Comparison of ENCODE assay signal across 1 cellular context in the genomic region with DNA sequence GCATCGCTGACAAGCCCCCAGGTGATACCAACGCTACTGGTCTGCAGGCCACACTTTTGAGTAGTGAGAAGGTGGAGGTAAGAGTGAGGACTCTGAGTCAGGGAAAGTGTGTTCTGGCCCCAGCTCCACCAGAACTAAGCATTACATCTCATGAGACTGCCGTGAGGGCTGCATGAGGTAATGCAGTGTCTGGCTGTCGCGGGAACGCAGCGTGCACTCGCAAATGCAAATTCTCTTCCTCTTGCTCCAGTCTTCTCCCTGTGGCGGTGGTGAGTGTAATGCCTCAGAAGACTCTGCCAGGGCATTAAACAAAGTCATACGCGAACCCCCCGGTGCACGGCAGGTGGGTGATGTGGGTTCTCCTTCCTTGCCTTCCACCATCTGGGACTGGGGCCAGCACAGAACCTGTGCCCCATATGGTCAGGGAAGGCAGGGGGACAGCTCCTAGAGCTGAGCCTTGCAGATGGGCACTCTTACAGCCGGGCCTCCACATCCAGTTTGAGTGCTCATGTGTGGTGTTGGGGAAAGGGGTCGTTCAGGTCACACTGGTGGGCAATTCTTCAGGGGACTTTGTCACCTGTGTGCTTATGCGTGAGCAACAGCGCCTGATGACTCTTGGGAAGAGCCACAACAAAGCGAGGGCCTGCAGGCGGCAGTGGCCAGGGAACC.
TF ChIP-seq lines count a peak whose summit lies in the region.

No MANE protein-coding gene starts in this region.

TF ChIP-seq in GM12878, 131 proteins besides CTCF, POLR2A, EP300 and RAD21 (continued from another document and continues in another):
- TF ChIP-seq, protein P1, sequence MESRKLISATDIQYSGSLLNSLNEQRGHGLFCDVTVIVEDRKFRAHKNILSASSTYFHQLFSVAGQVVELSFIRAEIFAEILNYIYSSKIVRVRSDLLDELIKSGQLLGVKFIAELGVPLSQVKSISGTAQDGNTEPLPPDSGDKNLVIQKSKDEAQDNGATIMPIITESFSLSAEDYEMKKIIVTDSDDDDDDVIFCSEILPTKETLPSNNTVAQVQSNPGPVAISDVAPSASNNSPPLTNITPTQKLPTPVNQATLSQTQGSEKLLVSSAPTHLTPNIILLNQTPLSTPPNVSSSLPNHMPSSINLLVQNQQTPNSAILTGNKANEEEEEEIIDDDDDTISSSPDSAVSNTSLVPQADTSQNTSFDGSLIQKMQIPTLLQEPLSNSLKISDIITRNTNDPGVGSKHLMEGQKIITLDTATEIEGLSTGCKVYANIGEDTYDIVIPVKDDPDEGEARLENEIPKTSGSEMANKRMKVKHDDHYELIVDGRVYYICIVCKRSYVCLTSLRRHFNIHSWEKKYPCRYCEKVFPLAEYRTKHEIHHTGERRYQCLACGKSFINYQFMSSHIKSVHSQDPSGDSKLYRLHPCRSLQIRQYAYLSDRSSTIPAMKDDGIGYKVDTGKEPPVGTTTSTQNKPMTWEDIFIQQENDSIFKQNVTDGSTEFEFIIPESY (IDR thresholded peaks at IDR 0.05): no peak
- no peak for TF ChIP-seq FOXK2 (IDR thresholded peaks at IDR 0.05)
- no peak for TF ChIP-seq CBX5 (IDR thresholded peaks at IDR 0.05; ENCODE audit: low read depth)
- TF ChIP-seq, protein P2, sequence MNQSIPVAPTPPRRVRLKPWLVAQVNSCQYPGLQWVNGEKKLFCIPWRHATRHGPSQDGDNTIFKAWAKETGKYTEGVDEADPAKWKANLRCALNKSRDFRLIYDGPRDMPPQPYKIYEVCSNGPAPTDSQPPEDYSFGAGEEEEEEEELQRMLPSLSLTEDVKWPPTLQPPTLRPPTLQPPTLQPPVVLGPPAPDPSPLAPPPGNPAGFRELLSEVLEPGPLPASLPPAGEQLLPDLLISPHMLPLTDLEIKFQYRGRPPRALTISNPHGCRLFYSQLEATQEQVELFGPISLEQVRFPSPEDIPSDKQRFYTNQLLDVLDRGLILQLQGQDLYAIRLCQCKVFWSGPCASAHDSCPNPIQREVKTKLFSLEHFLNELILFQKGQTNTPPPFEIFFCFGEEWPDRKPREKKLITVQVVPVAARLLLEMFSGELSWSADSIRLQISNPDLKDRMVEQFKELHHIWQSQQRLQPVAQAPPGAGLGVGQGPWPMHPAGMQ (IDR thresholded peaks at IDR 0.05; ENCODE audit: borderline replicate concordance): no peak
- TF ChIP-seq RAD51 (IDR thresholded peaks at IDR 0.05): no peak
- TF ChIP-seq SMAD1 (IDR thresholded peaks at IDR 0.05; ENCODE audit: low read depth, partially characterized antibody): no peak
- no peak for TF ChIP-seq IKZF1 (conservative IDR thresholded peaks at IDR 0.05)
- 0 out of 2 replicates have a peak, but pooled peaks have one; percentile 14 for TF ChIP-seq TAF1 (IDR thresholded peaks at IDR 0.05; ENCODE audit: borderline replicate concordance, low read depth, low read length)
- TF ChIP-seq PAX5 (IDR thresholded peaks at IDR 0.05; ENCODE audit: borderline replicate concordance, low read depth, low read length): peak; percentile 9; the same call in 1 of the 2 replicates
- TF ChIP-seq NR2C2 (IDR thresholded peaks at IDR 0.05; ENCODE audit: borderline replicate concordance, control insufficient read depth, insufficient read length, low read depth): no peak
- no peak for TF ChIP-seq RFX5 (IDR thresholded peaks at IDR 0.05; ENCODE audit: low read depth, low read length)
- TF ChIP-seq, protein P3, sequence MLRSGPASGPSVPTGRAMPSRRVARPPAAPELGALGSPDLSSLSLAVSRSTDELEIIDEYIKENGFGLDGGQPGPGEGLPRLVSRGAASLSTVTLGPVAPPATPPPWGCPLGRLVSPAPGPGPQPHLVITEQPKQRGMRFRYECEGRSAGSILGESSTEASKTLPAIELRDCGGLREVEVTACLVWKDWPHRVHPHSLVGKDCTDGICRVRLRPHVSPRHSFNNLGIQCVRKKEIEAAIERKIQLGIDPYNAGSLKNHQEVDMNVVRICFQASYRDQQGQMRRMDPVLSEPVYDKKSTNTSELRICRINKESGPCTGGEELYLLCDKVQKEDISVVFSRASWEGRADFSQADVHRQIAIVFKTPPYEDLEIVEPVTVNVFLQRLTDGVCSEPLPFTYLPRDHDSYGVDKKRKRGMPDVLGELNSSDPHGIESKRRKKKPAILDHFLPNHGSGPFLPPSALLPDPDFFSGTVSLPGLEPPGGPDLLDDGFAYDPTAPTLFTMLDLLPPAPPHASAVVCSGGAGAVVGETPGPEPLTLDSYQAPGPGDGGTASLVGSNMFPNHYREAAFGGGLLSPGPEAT (IDR thresholded peaks at IDR 0.05; ENCODE audit: low read depth): no peak
- 0 out of 2 replicates have a peak, but pooled peaks have one; percentile 58 for TF ChIP-seq CHD2 (IDR thresholded peaks at IDR 0.05; ENCODE audit: borderline replicate concordance, low read depth, low read length)
- no peak; the same call in 1 of the 2 replicates for TF ChIP-seq PML (IDR thresholded peaks at IDR 0.05; ENCODE audit: low read length)
- TF ChIP-seq, protein P4, sequence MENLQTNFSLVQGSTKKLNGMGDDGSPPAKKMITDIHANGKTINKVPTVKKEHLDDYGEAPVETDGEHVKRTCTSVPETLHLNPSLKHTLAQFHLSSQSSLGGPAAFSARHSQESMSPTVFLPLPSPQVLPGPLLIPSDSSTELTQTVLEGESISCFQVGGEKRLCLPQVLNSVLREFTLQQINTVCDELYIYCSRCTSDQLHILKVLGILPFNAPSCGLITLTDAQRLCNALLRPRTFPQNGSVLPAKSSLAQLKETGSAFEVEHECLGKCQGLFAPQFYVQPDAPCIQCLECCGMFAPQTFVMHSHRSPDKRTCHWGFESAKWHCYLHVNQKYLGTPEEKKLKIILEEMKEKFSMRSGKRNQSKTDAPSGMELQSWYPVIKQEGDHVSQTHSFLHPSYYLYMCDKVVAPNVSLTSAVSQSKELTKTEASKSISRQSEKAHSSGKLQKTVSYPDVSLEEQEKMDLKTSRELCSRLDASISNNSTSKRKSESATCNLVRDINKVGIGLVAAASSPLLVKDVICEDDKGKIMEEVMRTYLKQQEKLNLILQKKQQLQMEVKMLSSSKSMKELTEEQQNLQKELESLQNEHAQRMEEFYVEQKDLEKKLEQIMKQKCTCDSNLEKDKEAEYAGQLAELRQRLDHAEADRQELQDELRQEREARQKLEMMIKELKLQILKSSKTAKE (IDR thresholded peaks at IDR 0.05; ENCODE audit: low read depth, poor library complexity, severe bottlenecking): no peak
- TF ChIP-seq, protein P5, sequence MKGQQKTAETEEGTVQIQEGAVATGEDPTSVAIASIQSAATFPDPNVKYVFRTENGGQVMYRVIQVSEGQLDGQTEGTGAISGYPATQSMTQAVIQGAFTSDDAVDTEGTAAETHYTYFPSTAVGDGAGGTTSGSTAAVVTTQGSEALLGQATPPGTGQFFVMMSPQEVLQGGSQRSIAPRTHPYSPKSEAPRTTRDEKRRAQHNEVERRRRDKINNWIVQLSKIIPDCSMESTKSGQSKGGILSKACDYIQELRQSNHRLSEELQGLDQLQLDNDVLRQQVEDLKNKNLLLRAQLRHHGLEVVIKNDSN (IDR thresholded peaks at IDR 0.05; ENCODE audit: borderline replicate concordance, extremely low read length, insufficient read depth, low read depth, low read length): no peak
- no peak for TF ChIP-seq MEF2B (IDR thresholded peaks at IDR 0.05; ENCODE audit: partially characterized antibody, poor library complexity, severe bottlenecking)
- TF ChIP-seq POU2F2 (IDR thresholded peaks at IDR 0.05; ENCODE audit: borderline replicate concordance, low read depth, low read length): peak; percentile 91; the same call in 2 of the 3 replicates
- no peak for TF ChIP-seq SIN3A (IDR thresholded peaks at IDR 0.05; ENCODE audit: low read depth, low read length)
- no peak for TF ChIP-seq MYC (IDR thresholded peaks at IDR 0.05; ENCODE audit: insufficient read depth, insufficient read length, insufficient replicate concordance, low read length, severe bottlenecking)
- TF ChIP-seq, protein P6, sequence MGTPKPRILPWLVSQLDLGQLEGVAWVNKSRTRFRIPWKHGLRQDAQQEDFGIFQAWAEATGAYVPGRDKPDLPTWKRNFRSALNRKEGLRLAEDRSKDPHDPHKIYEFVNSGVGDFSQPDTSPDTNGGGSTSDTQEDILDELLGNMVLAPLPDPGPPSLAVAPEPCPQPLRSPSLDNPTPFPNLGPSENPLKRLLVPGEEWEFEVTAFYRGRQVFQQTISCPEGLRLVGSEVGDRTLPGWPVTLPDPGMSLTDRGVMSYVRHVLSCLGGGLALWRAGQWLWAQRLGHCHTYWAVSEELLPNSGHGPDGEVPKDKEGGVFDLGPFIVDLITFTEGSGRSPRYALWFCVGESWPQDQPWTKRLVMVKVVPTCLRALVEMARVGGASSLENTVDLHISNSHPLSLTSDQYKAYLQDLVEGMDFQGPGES (IDR thresholded peaks at IDR 0.05): no peak
- TF ChIP-seq NR2F1 (conservative IDR thresholded peaks at IDR 0.05): no peak
- TF ChIP-seq, protein P7, sequence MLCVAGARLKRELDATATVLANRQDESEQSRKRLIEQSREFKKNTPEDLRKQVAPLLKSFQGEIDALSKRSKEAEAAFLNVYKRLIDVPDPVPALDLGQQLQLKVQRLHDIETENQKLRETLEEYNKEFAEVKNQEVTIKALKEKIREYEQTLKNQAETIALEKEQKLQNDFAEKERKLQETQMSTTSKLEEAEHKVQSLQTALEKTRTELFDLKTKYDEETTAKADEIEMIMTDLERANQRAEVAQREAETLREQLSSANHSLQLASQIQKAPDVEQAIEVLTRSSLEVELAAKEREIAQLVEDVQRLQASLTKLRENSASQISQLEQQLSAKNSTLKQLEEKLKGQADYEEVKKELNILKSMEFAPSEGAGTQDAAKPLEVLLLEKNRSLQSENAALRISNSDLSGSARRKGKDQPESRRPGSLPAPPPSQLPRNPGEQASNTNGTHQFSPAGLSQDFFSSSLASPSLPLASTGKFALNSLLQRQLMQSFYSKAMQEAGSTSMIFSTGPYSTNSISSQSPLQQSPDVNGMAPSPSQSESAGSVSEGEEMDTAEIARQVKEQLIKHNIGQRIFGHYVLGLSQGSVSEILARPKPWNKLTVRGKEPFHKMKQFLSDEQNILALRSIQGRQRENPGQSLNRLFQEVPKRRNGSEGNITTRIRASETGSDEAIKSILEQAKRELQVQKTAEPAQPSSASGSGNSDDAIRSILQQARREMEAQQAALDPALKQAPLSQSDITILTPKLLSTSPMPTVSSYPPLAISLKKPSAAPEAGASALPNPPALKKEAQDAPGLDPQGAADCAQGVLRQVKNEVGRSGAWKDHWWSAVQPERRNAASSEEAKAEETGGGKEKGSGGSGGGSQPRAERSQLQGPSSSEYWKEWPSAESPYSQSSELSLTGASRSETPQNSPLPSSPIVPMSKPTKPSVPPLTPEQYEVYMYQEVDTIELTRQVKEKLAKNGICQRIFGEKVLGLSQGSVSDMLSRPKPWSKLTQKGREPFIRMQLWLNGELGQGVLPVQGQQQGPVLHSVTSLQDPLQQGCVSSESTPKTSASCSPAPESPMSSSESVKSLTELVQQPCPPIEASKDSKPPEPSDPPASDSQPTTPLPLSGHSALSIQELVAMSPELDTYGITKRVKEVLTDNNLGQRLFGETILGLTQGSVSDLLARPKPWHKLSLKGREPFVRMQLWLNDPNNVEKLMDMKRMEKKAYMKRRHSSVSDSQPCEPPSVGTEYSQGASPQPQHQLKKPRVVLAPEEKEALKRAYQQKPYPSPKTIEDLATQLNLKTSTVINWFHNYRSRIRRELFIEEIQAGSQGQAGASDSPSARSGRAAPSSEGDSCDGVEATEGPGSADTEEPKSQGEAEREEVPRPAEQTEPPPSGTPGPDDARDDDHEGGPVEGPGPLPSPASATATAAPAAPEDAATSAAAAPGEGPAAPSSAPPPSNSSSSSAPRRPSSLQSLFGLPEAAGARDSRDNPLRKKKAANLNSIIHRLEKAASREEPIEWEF (IDR thresholded peaks at IDR 0.05; ENCODE audit: insufficient replicate concordance, low read depth, low read length): no peak
- TF ChIP-seq, protein P8, sequence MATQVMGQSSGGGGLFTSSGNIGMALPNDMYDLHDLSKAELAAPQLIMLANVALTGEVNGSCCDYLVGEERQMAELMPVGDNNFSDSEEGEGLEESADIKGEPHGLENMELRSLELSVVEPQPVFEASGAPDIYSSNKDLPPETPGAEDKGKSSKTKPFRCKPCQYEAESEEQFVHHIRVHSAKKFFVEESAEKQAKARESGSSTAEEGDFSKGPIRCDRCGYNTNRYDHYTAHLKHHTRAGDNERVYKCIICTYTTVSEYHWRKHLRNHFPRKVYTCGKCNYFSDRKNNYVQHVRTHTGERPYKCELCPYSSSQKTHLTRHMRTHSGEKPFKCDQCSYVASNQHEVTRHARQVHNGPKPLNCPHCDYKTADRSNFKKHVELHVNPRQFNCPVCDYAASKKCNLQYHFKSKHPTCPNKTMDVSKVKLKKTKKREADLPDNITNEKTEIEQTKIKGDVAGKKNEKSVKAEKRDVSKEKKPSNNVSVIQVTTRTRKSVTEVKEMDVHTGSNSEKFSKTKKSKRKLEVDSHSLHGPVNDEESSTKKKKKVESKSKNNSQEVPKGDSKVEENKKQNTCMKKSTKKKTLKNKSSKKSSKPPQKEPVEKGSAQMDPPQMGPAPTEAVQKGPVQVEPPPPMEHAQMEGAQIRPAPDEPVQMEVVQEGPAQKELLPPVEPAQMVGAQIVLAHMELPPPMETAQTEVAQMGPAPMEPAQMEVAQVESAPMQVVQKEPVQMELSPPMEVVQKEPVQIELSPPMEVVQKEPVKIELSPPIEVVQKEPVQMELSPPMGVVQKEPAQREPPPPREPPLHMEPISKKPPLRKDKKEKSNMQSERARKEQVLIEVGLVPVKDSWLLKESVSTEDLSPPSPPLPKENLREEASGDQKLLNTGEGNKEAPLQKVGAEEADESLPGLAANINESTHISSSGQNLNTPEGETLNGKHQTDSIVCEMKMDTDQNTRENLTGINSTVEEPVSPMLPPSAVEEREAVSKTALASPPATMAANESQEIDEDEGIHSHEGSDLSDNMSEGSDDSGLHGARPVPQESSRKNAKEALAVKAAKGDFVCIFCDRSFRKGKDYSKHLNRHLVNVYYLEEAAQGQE (IDR thresholded peaks at IDR 0.05; ENCODE audit: low read depth, low read length): no peak
- TF ChIP-seq ETV6 (conservative IDR thresholded peaks at IDR 0.05 in 1 of 2, IDR thresholded peaks at IDR 0.05 in 1 of 2; ENCODE audit: borderline replicate concordance in 1 of 2, low read depth in 1 of 2): no peak
- TF ChIP-seq, protein P9, sequence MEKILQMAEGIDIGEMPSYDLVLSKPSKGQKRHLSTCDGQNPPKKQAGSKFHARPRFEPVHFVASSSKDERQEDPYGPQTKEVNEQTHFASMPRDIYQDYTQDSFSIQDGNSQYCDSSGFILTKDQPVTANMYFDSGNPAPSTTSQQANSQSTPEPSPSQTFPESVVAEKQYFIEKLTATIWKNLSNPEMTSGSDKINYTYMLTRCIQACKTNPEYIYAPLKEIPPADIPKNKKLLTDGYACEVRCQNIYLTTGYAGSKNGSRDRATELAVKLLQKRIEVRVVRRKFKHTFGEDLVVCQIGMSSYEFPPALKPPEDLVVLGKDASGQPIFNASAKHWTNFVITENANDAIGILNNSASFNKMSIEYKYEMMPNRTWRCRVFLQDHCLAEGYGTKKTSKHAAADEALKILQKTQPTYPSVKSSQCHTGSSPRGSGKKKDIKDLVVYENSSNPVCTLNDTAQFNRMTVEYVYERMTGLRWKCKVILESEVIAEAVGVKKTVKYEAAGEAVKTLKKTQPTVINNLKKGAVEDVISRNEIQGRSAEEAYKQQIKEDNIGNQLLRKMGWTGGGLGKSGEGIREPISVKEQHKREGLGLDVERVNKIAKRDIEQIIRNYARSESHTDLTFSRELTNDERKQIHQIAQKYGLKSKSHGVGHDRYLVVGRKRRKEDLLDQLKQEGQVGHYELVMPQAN (conservative IDR thresholded peaks at IDR 0.05): no peak
- TF ChIP-seq NFYA (IDR thresholded peaks at IDR 0.05; ENCODE audit: borderline replicate concordance, low read depth, low read length): no peak
- no peak for TF ChIP-seq ASH2L (IDR thresholded peaks at IDR 0.05; ENCODE audit: borderline replicate concordance, low read depth)
- no peak for TF ChIP-seq SUZ12 (IDR thresholded peaks at IDR 0.05; ENCODE audit: unreplicated experiment)
